Comparison of ENCODE assay signal across 2 cellular contexts in the genomic region with DNA sequence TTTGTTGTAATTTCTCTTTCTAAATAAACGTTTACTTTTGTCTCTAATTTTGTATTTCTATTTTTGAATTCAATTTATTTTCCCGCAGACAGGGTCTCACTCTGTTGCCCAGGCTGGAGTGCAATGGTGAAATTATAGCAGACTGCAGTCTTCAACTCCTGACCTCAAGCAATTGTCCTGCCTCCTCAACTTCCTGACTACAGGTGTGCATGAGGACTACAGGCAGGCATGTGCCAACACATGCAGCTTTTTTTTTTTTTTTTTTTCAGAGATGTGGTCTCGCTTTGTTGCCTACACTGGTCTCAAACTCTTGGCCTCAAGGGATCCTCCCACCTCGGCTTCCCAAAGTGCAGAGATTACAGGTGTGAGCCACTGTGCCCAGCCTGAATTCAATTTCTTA.
TF ChIP-seq lines count a peak whose summit lies in the region.

No MANE protein-coding gene starts in this region.

TF ChIP-seq in GM12891, 5 proteins besides CTCF, POLR2A, EP300 and RAD21:
- TF ChIP-seq SPI1 (IDR thresholded peaks at IDR 0.05; ENCODE audit: low read depth, low read length) (no peak), POLR2AphosphoS5 (IDR thresholded peaks at IDR 0.05; ENCODE audit: low read depth, low read length) (no peak), POU2F2 (IDR thresholded peaks at IDR 0.05; ENCODE audit: low read depth, low read length) (no peak)

TF ChIP-seq in GM12878, 131 proteins besides CTCF, POLR2A, EP300 and RAD21:
- TF ChIP-seq RB1 (IDR thresholded peaks at IDR 0.05; ENCODE audit: borderline replicate concordance) (no peak), SRF (IDR thresholded peaks at IDR 0.05; ENCODE audit: low read depth in 2 of 2, low read length in 2 of 2) (no peak)
